Comparison of ENCODE assay signal across 8 cellular contexts in genomic region chr17:45050680-45051059, GRCh38. TPM values are rescaled to one million over a fixed set of nuclear protein-coding genes. Genes with fewer than 3 reads are reported as not detected.
DNase-seq lines count a peak whose midpoint lies in the region; ATAC-seq and TF ChIP-seq lines count a peak whose summit lies in the region.

No MANE protein-coding gene starts in this region.

- peak in 3 of 5 donors; percentile 17 to 30 (median 25) for DNase-seq in CD4-positive, alpha-beta memory T cell
- DNase-seq in HCT116 (ENCODE audit: low read depth, low spot score) (no peak), T-helper 9 cell (peak; percentile 6), mesenchymal stem cell (peak; percentile 44), iPS-NIHi11 (ENCODE audit: low spot score) (no peak)
- DNase-seq in central memory CD8-positive, alpha-beta T cell (ENCODE audit: low spot score in 2 of 2), result no peak
- no peak for DNase-seq in NK-92 treated with Interleukin-12 subunit alpha and Interleukin-12 subunit beta, amount 100 ng/mL, for 24 hours (lab: John Stamatoyannopoulos, UW)

- no peak overlapping the region for H2AFZ ChIP-seq in HCT116 (ENCODE audit: low read depth, low read length, poor library complexity, severe bottlenecking)
- no peak overlapping the region for H2AFZ ChIP-seq in mesenchymal stem cell (ENCODE audit: low read depth, low read length)

- peaks cover 49% of the 10 kb centered on the region for H3K79me2 ChIP-seq in HCT116 (ENCODE audit: insufficient read depth, low read length)

- H3K36me3 Mint-ChIP-seq in CD4-positive, alpha-beta memory T cell, result peaks cover 0 to 6% of the 10 kb centered on the region in 2 donors
- H3K36me3 Mint-ChIP-seq in central memory CD8-positive, alpha-beta T cell (ENCODE audit: insufficient read depth), result peaks cover 10% of the 10 kb centered on the region

- POLR2A ChIA-PET in CD4-positive, alpha-beta memory T cell (lab: Charles Lee; ENCODE audit: partially characterized antibody), result interaction anchor here (0.6 to 3.9 kb wide), 14 partner anchors 12 to 864 kb away, joined by 3 to 105 read pairs (median 4); partner anchors contain the start of genes CCDC43, EFTUD2, HEXIM1 and NMT1
- POLR2A ChIA-PET in HCT116 (lab: Charles Lee), result interaction anchor here (0.9 to 1.0 kb wide), 2 partner anchors 10 to 238 kb away, joined by 3 to 5 read pairs; partner anchors contain the start of gene NMT1

- H3K4me1 Mint-ChIP-seq in CD4-positive, alpha-beta memory T cell, result peaks cover 20 to 45% (median 31%) of the 10 kb centered on the region in 4 donors
- peaks cover 16% of the 10 kb centered on the region for H3K4me1 Mint-ChIP-seq in central memory CD8-positive, alpha-beta T cell

- H2BK15ac ChIP-seq in mesenchymal stem cell (ENCODE audit: low read depth, poor library complexity, severe bottlenecking), result peak overlapping the region; percentile 37

- TSS peak; percentile 76 for BruUV-seq in HCT116 (replicated peaks; lab: Mats Ljungman, UMichigan)

- no peak for TF ChIP-seq RAD21 in HCT116 (IDR thresholded peaks at IDR 0.05; ENCODE audit: low read depth)

- intact Hi-C loops in CD4-positive, alpha-beta memory T cell (cut with micrococcal nuclease), result loop anchor here (1.0 to 5.0 kb wide), 3 partner anchors 11 to 151 kb away; partner anchors contain the start of genes EFTUD2 and NMT1
- intact Hi-C loops in HCT116 (cut with micrococcal nuclease), result no loop called here

- no peaks in the 10 kb centered on the region for H3K27me3 ChIP-seq in CD4-positive, alpha-beta memory T cell (ENCODE audit: insufficient read depth, low read length)
- H3K27me3 ChIP-seq in HCT116 (ENCODE audit: insufficient read depth, low read length) (no peaks in the 10 kb centered on the region), mesenchymal stem cell (ENCODE audit: control insufficient read depth in 1 of 2, insufficient read depth in 1 of 2, low read length in 2 of 2) (no peaks in the 10 kb centered on the region), stomach smooth muscle (ENCODE audit: control insufficient read depth in 1 of 2, insufficient read depth in 2 of 2, low read length in 2 of 2) (no peaks in the 10 kb centered on the region)

- peak overlapping the region; percentile 66 to 98 for H3K4me3 ChIP-seq in CD4-positive, alpha-beta memory T cell (ENCODE audit: low read length in 2 of 2)
- H3K4me3 ChIP-seq in HCT116 (replicated peaks in 1 of 2; ENCODE audit: low read depth in 1 of 2, low read length in 2 of 2) (peak overlapping the region; percentile 82 to 97), mesenchymal stem cell (ENCODE audit: insufficient read depth in 1 of 2, low read depth in 1 of 2, low read length in 2 of 2) (peak overlapping the region; percentile 50 to 87), stomach smooth muscle (ENCODE audit: low read length in 2 of 2) (peak overlapping the region; percentile 68 to 86)

- peaks cover 42% of the 10 kb centered on the region for H3K4me1 ChIP-seq in CD4-positive, alpha-beta memory T cell (ENCODE audit: insufficient read depth, low read length)
- H3K4me1 ChIP-seq in HCT116 (ENCODE audit: control insufficient read depth in 1 of 2, insufficient read depth in 2 of 2, low read length in 2 of 2) (peaks cover 32 to 56% of the 10 kb centered on the region in 2 experiments), mesenchymal stem cell (ENCODE audit: control insufficient read depth, insufficient read depth, low read depth, low read length) (peaks cover 11% of the 10 kb centered on the region), stomach smooth muscle (ENCODE audit: control insufficient read depth, insufficient read depth, low read length) (peaks cover 17% of the 10 kb centered on the region)

- H3K27ac Mint-ChIP-seq in CD4-positive, alpha-beta memory T cell, result peak overlapping the region; percentile 93 to 98 (median 96)
- peak overlapping the region; percentile 94 for H3K27ac Mint-ChIP-seq in central memory CD8-positive, alpha-beta T cell (ENCODE audit: low read depth)

- H2BK12ac ChIP-seq in mesenchymal stem cell (ENCODE audit: low read length in 2 of 2), result no peak overlapping the region

- no peak overlapping the region for H2BK5ac ChIP-seq in mesenchymal stem cell (ENCODE audit: low read depth, low read length, poor library complexity, severe bottlenecking)

- no peaks in the 10 kb centered on the region for H3K9me2 ChIP-seq in HCT116 (ENCODE audit: insufficient read depth)

- H2BK120ac ChIP-seq in mesenchymal stem cell (ENCODE audit: low read depth, low read length), result peak overlapping the region; percentile 71

- peak overlapping the region; percentile 80 for H4K8ac ChIP-seq in mesenchymal stem cell (ENCODE audit: low read length)

- H3K4me2 ChIP-seq in HCT116 (ENCODE audit: low read length), result peak overlapping the region; percentile 90
- H3K4me2 ChIP-seq in mesenchymal stem cell (ENCODE audit: low read length, poor library complexity, severe bottlenecking), result peak overlapping the region; percentile 86

- H3K36me3 ChIP-seq in CD4-positive, alpha-beta memory T cell (ENCODE audit: insufficient read depth, low read length), result no peaks in the 10 kb centered on the region
- H3K36me3 ChIP-seq in HCT116 (ENCODE audit: control insufficient read depth in 1 of 2, insufficient read depth in 2 of 2, low read length in 2 of 2), result no peaks in the 10 kb centered on the region
- H3K36me3 ChIP-seq in mesenchymal stem cell (ENCODE audit: control insufficient read depth in 1 of 2, insufficient read depth in 2 of 2, low read depth in 1 of 2, low read length in 2 of 2), result no peaks in the 10 kb centered on the region
- H3K36me3 ChIP-seq in stomach smooth muscle (ENCODE audit: control insufficient read depth in 2 of 2, insufficient read depth in 2 of 2, low read length in 2 of 2), result peaks cover 0 to 2% of the 10 kb centered on the region in 2 donors

- TF ChIP-seq CTCF in HCT116 (IDR thresholded peaks at IDR 0.05 in 2 of 3, conservative IDR thresholded peaks at IDR 0.05 in 1 of 3; ENCODE audit: borderline replicate concordance in 1 of 3, insufficient read depth in 1 of 3, low read depth in 2 of 3, low read length in 2 of 3), result no peak

- peak; percentile 21; the same call in 1 of the 2 replicates for ATAC-seq in HCT116
- peak; percentile 3 for ATAC-seq in central memory CD8-positive, alpha-beta T cell (replicated peaks; ENCODE audit: extremely low read depth, poor library complexity, severe bottlenecking)

- H3K27me3 Mint-ChIP-seq in CD4-positive, alpha-beta memory T cell, result no peaks in the 10 kb centered on the region
- H3K27me3 Mint-ChIP-seq in central memory CD8-positive, alpha-beta T cell, result no peaks in the 10 kb centered on the region

- H3K79me1 ChIP-seq in mesenchymal stem cell (replicated peaks; ENCODE audit: low read length, poor library complexity, severe bottlenecking), result peaks cover 15% of the 10 kb centered on the region

- TF ChIP-seq POLR2A in HCT116 (IDR thresholded peaks at IDR 0.05; ENCODE audit: borderline replicate concordance, extremely low read depth, insufficient read depth, insufficient read length), result no peak

- H3K18ac ChIP-seq in mesenchymal stem cell (ENCODE audit: low read depth in 1 of 2, low read length in 2 of 2), result peak overlapping the region; percentile 79 to 84

- CTCF ChIA-PET in CD4-positive, alpha-beta memory T cell (lab: Charles Lee; ENCODE audit: partially characterized antibody), result interaction anchor here (0.6 to 2.6 kb wide), 5 partner anchors 10 to 85 kb away, joined by 3 to 11 read pairs (median 3); partner anchors contain the start of genes ACBD4 and NMT1
- CTCF ChIA-PET in HCT116 (lab: Charles Lee), result interaction anchor here (0.7 to 1.4 kb wide), 2 partner anchors 85 to 146 kb away, joined by 3 read pairs; partner anchors contain the start of gene ACBD4

- H3K14ac ChIP-seq in mesenchymal stem cell (ENCODE audit: low read length in 2 of 2), result peak overlapping the region in 1 of 2 experiments; percentile 55

- no peaks in the 10 kb centered on the region for H3K9me3 ChIP-seq in CD4-positive, alpha-beta memory T cell (ENCODE audit: control insufficient read depth in 1 of 2, low read length in 2 of 2)
- H3K9me3 ChIP-seq in HCT116 (ENCODE audit: control insufficient read depth in 1 of 2, insufficient read depth in 1 of 2, low read depth in 1 of 2, low read length in 2 of 2) (no peaks in the 10 kb centered on the region), mesenchymal stem cell (ENCODE audit: control insufficient read depth, low read length) (no peaks in the 10 kb centered on the region), stomach smooth muscle (ENCODE audit: control insufficient read depth in 2 of 2, low read length in 2 of 2) (no peaks in the 10 kb centered on the region)

- H2AK5ac ChIP-seq in mesenchymal stem cell (ENCODE audit: low read length, severe bottlenecking), result peak overlapping the region; percentile 69

- H3K9ac ChIP-seq in HCT116 (ENCODE audit: low read length) (peak overlapping the region; percentile 90), mesenchymal stem cell (ENCODE audit: low read length) (peak overlapping the region; percentile 96), stomach smooth muscle (ENCODE audit: low read length in 2 of 2) (peak overlapping the region; percentile 94 to 99)

- H3K4ac ChIP-seq in mesenchymal stem cell (ENCODE audit: low read depth in 1 of 2, low read length in 2 of 2), result peak overlapping the region; percentile 48 to 95

- peak overlapping the region; percentile 86 to 95 (median 88) for H3K4me3 Mint-ChIP-seq in CD4-positive, alpha-beta memory T cell
- peak overlapping the region; percentile 91 for H3K4me3 Mint-ChIP-seq in central memory CD8-positive, alpha-beta T cell

- H3K9me3 Mint-ChIP-seq in CD4-positive, alpha-beta memory T cell, result no peaks in the 10 kb centered on the region
- no peaks in the 10 kb centered on the region for H3K9me3 Mint-ChIP-seq in central memory CD8-positive, alpha-beta T cell

- H3K27ac ChIP-seq in CD4-positive, alpha-beta memory T cell (ENCODE audit: low read depth, low read length), result peak overlapping the region; percentile 96
- H3K27ac ChIP-seq in HCT116 (ENCODE audit: low read depth, low read length) (peak overlapping the region; percentile 73), mesenchymal stem cell (ENCODE audit: low read length, poor library complexity, severe bottlenecking) (peak overlapping the region; percentile 84), stomach smooth muscle (ENCODE audit: low read length) (peak overlapping the region; percentile 95)

- WGBS in mesenchymal stem cell, result 0% methylated on average over 8 of the region's 12 CpGs

- no peak overlapping the region for H3K23ac ChIP-seq in mesenchymal stem cell (ENCODE audit: low read length in 2 of 2)

- no peak overlapping the region for H4K91ac ChIP-seq in mesenchymal stem cell (ENCODE audit: low read length)

- no peaks in the 10 kb centered on the region for H4K20me1 ChIP-seq in HCT116 (ENCODE audit: insufficient read depth)

- RAD21 ChIA-PET in HCT116 (lab: Charles Lee; ENCODE audit: low non-redundant PET in 1 of 2, low total read pairs in 2 of 2, uncharacterized antibody in 2 of 2, unreplicated experiment in 2 of 2), result no interaction called here

RNA-seq across cellular contexts. Expression of gene DCAKD, which starts 0.8 kb away (rescaled TPM):
- total RNA-seq in CD4-positive, alpha-beta memory T cell, result 10 to 100 TPM; 32.0 to 32.1 TPM
- 10 to 100 TPM in 1 of 2 donors, 1 to 10 TPM in 1; 8.8 to 16.2 TPM for polyA plus RNA-seq in CD4-positive, alpha-beta memory T cell
- 31.9 TPM for total RNA-seq in HCT116 (2021; ENCODE audit: unreplicated experiment)
- 23.3 and 24.4 TPM in 2 replicates for polyA plus RNA-seq in HCT116 (2012)
- polyA plus RNA-seq in mesenchymal stem cell (2013, experiment 1 of 2), result 21.4 TPM
- polyA plus RNA-seq in mesenchymal stem cell (2013, experiment 2 of 2), result 21.3 TPM

RNA-seq across cellular contexts. Expression of gene NMT1, which starts 10.4 kb away (rescaled TPM):
- total RNA-seq in CD4-positive, alpha-beta memory T cell, result 100 to 1,000 TPM; 125 to 126 TPM
- polyA plus RNA-seq in CD4-positive, alpha-beta memory T cell, result 10 to 100 TPM; 56.2 to 75.7 TPM
- total RNA-seq in HCT116 (2021; ENCODE audit: unreplicated experiment), result 173 TPM
- 124 and 172 TPM in 2 replicates for polyA plus RNA-seq in HCT116 (2012)
- polyA plus RNA-seq in mesenchymal stem cell (2013, experiment 1 of 2), result 118 TPM
- 123 TPM for polyA plus RNA-seq in mesenchymal stem cell (2013, experiment 2 of 2)

Comparison
In these comparisons a context has a peak if more than half of its experiments do, and no peak if none do; other contexts are left out.
1. DNase-seq: peak in CD4-positive, alpha-beta memory T cell (3 of 5), T-helper 9 cell (single experiment) and mesenchymal stem cell (single experiment); none in HCT116 (single experiment), central memory CD8-positive, alpha-beta T cell (0 of 2), iPS-NIHi11 (single experiment) and NK-92 treated with Interleukin-12 subunit alpha and Interleukin-12 subunit beta, amount 100 ng/mL, for 24 hours (single experiment).
2. Peak in every context shown above with its lines, with median percentiles within 50 percentile points of each other: H3K27ac ChIP-seq, H3K4me3 ChIP-seq and H3K9ac ChIP-seq.